ENCODE assay signal across 22 cellular contexts in the genomic region with DNA sequence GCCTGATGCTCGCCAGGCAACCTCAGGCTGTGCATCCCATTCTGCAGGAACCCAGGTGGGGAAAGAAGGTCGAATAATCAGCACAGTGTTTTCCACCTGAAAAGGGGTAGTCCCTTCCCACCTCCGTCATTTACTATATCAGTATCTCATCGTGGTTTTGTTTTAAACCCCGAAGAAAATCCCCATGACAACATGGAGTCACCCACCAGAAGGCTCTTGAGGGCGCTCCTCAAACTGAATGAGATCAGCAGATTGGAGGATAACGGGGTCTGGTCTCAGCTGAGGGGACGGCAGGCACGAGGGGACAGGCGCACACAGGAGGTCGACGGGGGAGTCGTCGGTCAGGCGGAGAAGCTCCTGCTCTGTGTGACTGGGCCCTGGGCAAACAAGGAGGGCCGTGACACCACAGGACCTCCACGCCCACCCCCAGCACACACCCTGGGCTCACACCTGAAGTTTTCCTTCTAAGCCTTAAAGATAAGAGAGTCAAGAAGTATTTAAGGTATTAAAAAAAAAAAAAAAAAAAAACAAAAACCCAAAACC. TPM values are rescaled to one million over a fixed set of nuclear protein-coding genes. Genes with fewer than 3 reads are reported as not detected.
DNase-seq lines count a peak whose midpoint lies in the region; ATAC-seq and TF ChIP-seq lines count a peak whose summit lies in the region.
"Had no signal": no experiment of that assay in that cellular context is flagged by ENCODE, and none has a peak within 500 bp of the region (broad histone marks: within the 10 kb centered on the region; RNA-seq: fewer than 3 reads in every experiment).

No MANE protein-coding gene starts in this region.

- ATAC-seq in activated CD4-positive, alpha-beta T cell treated with anti-CD3 and anti-CD28 coated beads for 36 hours = peak; percentile 84
- peak; percentile 93 for ATAC-seq in activated naive CD8-positive, alpha-beta T cell treated with anti-CD3 and anti-CD28 coated beads, Interleukin-2, amount 50 U/mL, for 24 hours
- no peak for ATAC-seq in HG03354 (IDR thresholded peaks at IDR 0.05; ENCODE audit: poor library complexity, severe bottlenecking, unreplicated experiment)
- ATAC-seq: GM23338, Right ventricle myocardium inferior had no signal

- TF ChIP-seq CTCF in GM13977 (IDR thresholded peaks at IDR 0.05; ENCODE audit: extremely low read depth, insufficient read depth, missing control alignments) = no peak
- TF ChIP-seq CTCF in neutrophil (IDR thresholded peaks at IDR 0.05) = no peak

- CTCF ChIA-PET in activated CD4-positive, alpha-beta T cell treated with anti-CD3 and anti-CD28 coated beads for 36 hours (lab: Charles Lee) = interaction anchor here (0.7 to 1.3 kb wide), 2 partner anchors 13 to 47 kb away, joined by 3 to 4 read pairs; no protein-coding TSS in a partner anchor
- CTCF ChIA-PET in activated CD4-positive, alpha-beta T cell treated with anti-CD3 and anti-CD28 coated beads, Interleukin-2, amount 10 ng/mL, durations not matched to agents 7 days and 5 days (lab: Charles Lee) = interaction anchor here (0.7 kb wide), 1 partner anchor 365 kb away, joined by 5 read pairs; no protein-coding TSS in a partner anchor

- H3K27ac ChIP-seq in neutrophil = peak overlapping the region; percentile 100
- H3K27ac ChIP-seq: neural progenitor cell had no signal

- in situ Hi-C loops in GM13977 (cut with MboI; ENCODE audit: low pct_unique_long_range_greater_than_20kb, low sequenced_read_pairs, unreplicated experiment) = no loop called here

- H3K4me3 Mint-ChIP-seq in activated CD4-positive, alpha-beta T cell treated with anti-CD3 and anti-CD28 coated beads for 36 hours = no peak overlapping the region
- no peak overlapping the region for H3K4me3 Mint-ChIP-seq in activated CD4-positive, alpha-beta T cell treated with anti-CD3 and anti-CD28 coated beads, Interleukin-2, amount 10 ng/mL, durations not matched to agents 7 days and 5 days
- peak overlapping the region; percentile 35 for H3K4me3 Mint-ChIP-seq in activated naive CD8-positive, alpha-beta T cell treated with anti-CD3 and anti-CD28 coated beads, Interleukin-2, amount 50 U/mL, for 24 hours
- H3K4me3 Mint-ChIP-seq: activated naive CD8-positive, alpha-beta T cell treated with anti-CD3 and anti-CD28 coated beads, Interleukin-2, amount 10 ng/mL, durations not matched to agents 7 days and 5 days; CD8-positive, alpha-beta memory T cell; GM23338; neural progenitor cell had no signal

- no peaks in the 10 kb centered on the region for H3K27me3 ChIP-seq in neutrophil
- H3K27me3 ChIP-seq: MG63, neural progenitor cell had no signal

- H3K9me3 ChIP-seq in neutrophil = no peaks in the 10 kb centered on the region
- H3K9me3 ChIP-seq: MG63 had no signal

- POLR2A ChIA-PET in activated CD4-positive, alpha-beta T cell treated with anti-CD3 and anti-CD28 coated beads for 36 hours (lab: Charles Lee) = interaction anchor here (0.6 kb wide), 1 partner anchor 8 kb away, joined by 3 read pairs; no protein-coding TSS in a partner anchor
- POLR2A ChIA-PET in activated CD4-positive, alpha-beta T cell treated with anti-CD3 and anti-CD28 coated beads, Interleukin-2, amount 10 ng/mL, durations not matched to agents 7 days and 5 days (lab: Charles Lee) = no interaction called here

- peaks cover 97% of the 10 kb centered on the region for H3K36me3 ChIP-seq in neutrophil

- H3K4me1 ChIP-seq in neutrophil (ENCODE audit: control insufficient read depth in 1 of 2, insufficient read depth in 1 of 2, low read depth in 1 of 2, low read length in 1 of 2) = peaks cover 12 to 22% of the 10 kb centered on the region in 2 experiments
- H3K4me1 ChIP-seq: neural progenitor cell had no signal

- no peaks in the 10 kb centered on the region for H3K27me3 Mint-ChIP-seq in activated CD4-positive, alpha-beta T cell treated with anti-CD3 and anti-CD28 coated beads for 36 hours
- no peaks in the 10 kb centered on the region for H3K27me3 Mint-ChIP-seq in activated CD4-positive, alpha-beta T cell treated with anti-CD3 and anti-CD28 coated beads, Interleukin-2, amount 10 ng/mL, durations not matched to agents 7 days and 5 days
- no peaks in the 10 kb centered on the region for H3K27me3 Mint-ChIP-seq in activated naive CD8-positive, alpha-beta T cell treated with anti-CD3 and anti-CD28 coated beads, Interleukin-2, amount 50 U/mL, for 24 hours
- H3K27me3 Mint-ChIP-seq: activated naive CD8-positive, alpha-beta T cell treated with anti-CD3 and anti-CD28 coated beads, Interleukin-2, amount 10 ng/mL, durations not matched to agents 7 days and 5 days; CD8-positive, alpha-beta memory T cell; progenitor cell of endocrine pancreas had no signal

- H3K9me3 Mint-ChIP-seq in activated CD4-positive, alpha-beta T cell treated with anti-CD3 and anti-CD28 coated beads for 36 hours (ENCODE audit: low read depth) = no peaks in the 10 kb centered on the region
- H3K9me3 Mint-ChIP-seq in activated CD4-positive, alpha-beta T cell treated with anti-CD3 and anti-CD28 coated beads, Interleukin-2, amount 10 ng/mL, durations not matched to agents 7 days and 5 days = no peaks in the 10 kb centered on the region
- H3K9me3 Mint-ChIP-seq in activated naive CD8-positive, alpha-beta T cell treated with anti-CD3 and anti-CD28 coated beads, Interleukin-2, amount 50 U/mL, for 24 hours = no peaks in the 10 kb centered on the region
- H3K9me3 Mint-ChIP-seq: activated naive CD8-positive, alpha-beta T cell treated with anti-CD3 and anti-CD28 coated beads, Interleukin-2, amount 10 ng/mL, durations not matched to agents 7 days and 5 days; CD8-positive, alpha-beta memory T cell; GM23338; neural progenitor cell had no signal

- intact Hi-C loops in activated CD4-positive, alpha-beta T cell treated with anti-CD3 and anti-CD28 coated beads for 36 hours (cut with DNase I, micrococcal nuclease) = no loop called here

- H3K27ac Mint-ChIP-seq in activated CD4-positive, alpha-beta T cell treated with anti-CD3 and anti-CD28 coated beads for 36 hours = peak overlapping the region; percentile 87
- H3K27ac Mint-ChIP-seq in activated CD4-positive, alpha-beta T cell treated with anti-CD3 and anti-CD28 coated beads, Interleukin-2, amount 10 ng/mL, durations not matched to agents 7 days and 5 days = no peak overlapping the region
- peak overlapping the region; percentile 96 for H3K27ac Mint-ChIP-seq in activated naive CD8-positive, alpha-beta T cell treated with anti-CD3 and anti-CD28 coated beads, Interleukin-2, amount 50 U/mL, for 24 hours
- H3K27ac Mint-ChIP-seq: activated naive CD8-positive, alpha-beta T cell treated with anti-CD3 and anti-CD28 coated beads, Interleukin-2, amount 10 ng/mL, durations not matched to agents 7 days and 5 days; GM23338; neural progenitor cell; progenitor cell of endocrine pancreas had no signal

- H3K4me3 ChIP-seq in neutrophil (ENCODE audit: low read depth in 1 of 2, low read length in 1 of 2) = no peak overlapping the region
- H3K4me3 ChIP-seq: GM23338, MG63, neural progenitor cell had no signal

- peak; percentile 36 for DNase-seq in activated CD4-positive, alpha-beta T cell treated with anti-CD3 and anti-CD28 coated beads for 36 hours
- DNase-seq in activated CD4-positive, alpha-beta T cell treated with anti-CD3 and anti-CD28 coated beads, Interleukin-2, amount 10 ng/mL, durations not matched to agents 7 days and 5 days = no peak
- DNase-seq in GM13977 (ENCODE audit: low spot score) (peak; percentile 38), NCI-H2171 treated with DMSO at 0.1 percent for 48 hours (lab: John Stamatoyannopoulos, UW) (no peak), NCI-H524 (lab: John Stamatoyannopoulos, UW) (no peak)
- peak; percentile 45 for DNase-seq in activated naive CD8-positive, alpha-beta T cell treated with anti-CD3 and anti-CD28 coated beads, Interleukin-2, amount 50 U/mL, for 24 hours
- DNase-seq: activated CD4-positive, alpha-beta T cell treated with anti-CD3 and anti-CD28 coated beads for 1 hour; activated CD8-positive, alpha-beta memory T cell treated with anti-CD3 and anti-CD28 coated beads, Interleukin-2, amount 50 U/mL, for 4 hours; activated naive CD8-positive, alpha-beta T cell treated with anti-CD3 and anti-CD28 coated beads, Interleukin-2, amount 10 ng/mL, durations not matched to agents 7 days and 5 days; CD8-positive, alpha-beta memory T cell; glutamatergic neuron; KBM-7; MG63; NCI-H1417; NCI-H446; OCI-M1 had no signal

- H3K4me1 Mint-ChIP-seq in activated CD4-positive, alpha-beta T cell treated with anti-CD3 and anti-CD28 coated beads for 36 hours = peaks cover 19% of the 10 kb centered on the region
- H3K4me1 Mint-ChIP-seq in activated CD4-positive, alpha-beta T cell treated with anti-CD3 and anti-CD28 coated beads, Interleukin-2, amount 10 ng/mL, durations not matched to agents 7 days and 5 days = peaks cover 11% of the 10 kb centered on the region
- H3K4me1 Mint-ChIP-seq in activated naive CD8-positive, alpha-beta T cell treated with anti-CD3 and anti-CD28 coated beads, Interleukin-2, amount 50 U/mL, for 24 hours = peaks cover 59% of the 10 kb centered on the region
- H3K4me1 Mint-ChIP-seq: neural progenitor cell had no signal

- H3K36me3 Mint-ChIP-seq in activated CD4-positive, alpha-beta T cell treated with anti-CD3 and anti-CD28 coated beads for 36 hours (ENCODE audit: low read depth) = peaks cover 74% of the 10 kb centered on the region
- H3K36me3 Mint-ChIP-seq in activated CD4-positive, alpha-beta T cell treated with anti-CD3 and anti-CD28 coated beads, Interleukin-2, amount 10 ng/mL, durations not matched to agents 7 days and 5 days (ENCODE audit: low read depth) = peaks cover 82% of the 10 kb centered on the region
- peaks cover 80% of the 10 kb centered on the region for H3K36me3 Mint-ChIP-seq in activated naive CD8-positive, alpha-beta T cell treated with anti-CD3 and anti-CD28 coated beads, Interleukin-2, amount 50 U/mL, for 24 hours (ENCODE audit: low read depth)

RNA-seq across cellular contexts. Expression of gene MARF1, which starts 44.2 kb away (rescaled TPM):
- 10 to 100 TPM; 50.2 to 72.5 TPM for total RNA-seq in activated CD4-positive, alpha-beta T cell treated with anti-CD3 and anti-CD28 coated beads for 36 hours
- 100 to 1,000 TPM in 1 of 2 experiments, 10 to 100 TPM in 1; 79.9 to 101 TPM for total RNA-seq in activated CD4-positive, alpha-beta T cell treated with anti-CD3 and anti-CD28 coated beads, Interleukin-2, amount 10 ng/mL, durations not matched to agents 7 days and 5 days

RNA-seq across cellular contexts. Expression of gene NDE1, which starts 51.3 kb away (rescaled TPM):
- 100 to 1,000 TPM; 107 to 117 TPM for total RNA-seq in activated CD4-positive, alpha-beta T cell treated with anti-CD3 and anti-CD28 coated beads for 36 hours
- total RNA-seq in activated CD4-positive, alpha-beta T cell treated with anti-CD3 and anti-CD28 coated beads, Interleukin-2, amount 10 ng/mL, durations not matched to agents 7 days and 5 days = 100 to 1,000 TPM; 144 to 147 TPM

Comparison
In these comparisons a context has a peak if more than half of its experiments do, and no peak if none do; other contexts are left out.
1. DNase-seq: peak in activated CD4-positive, alpha-beta T cell treated with anti-CD3 and anti-CD28 coated beads for 36 hours (single experiment), GM13977 (single experiment) and activated naive CD8-positive, alpha-beta T cell treated with anti-CD3 and anti-CD28 coated beads, Interleukin-2, amount 50 U/mL, for 24 hours (single experiment); none in activated CD4-positive, alpha-beta T cell treated with anti-CD3 and anti-CD28 coated beads, Interleukin-2, amount 10 ng/mL, durations not matched to agents 7 days and 5 days (single experiment), NCI-H2171 treated with DMSO at 0.1 percent for 48 hours (single experiment) and NCI-H524 (0 of 2).